Comparison of ENCODE assay signal across 8 cellular contexts in the genomic region with DNA sequence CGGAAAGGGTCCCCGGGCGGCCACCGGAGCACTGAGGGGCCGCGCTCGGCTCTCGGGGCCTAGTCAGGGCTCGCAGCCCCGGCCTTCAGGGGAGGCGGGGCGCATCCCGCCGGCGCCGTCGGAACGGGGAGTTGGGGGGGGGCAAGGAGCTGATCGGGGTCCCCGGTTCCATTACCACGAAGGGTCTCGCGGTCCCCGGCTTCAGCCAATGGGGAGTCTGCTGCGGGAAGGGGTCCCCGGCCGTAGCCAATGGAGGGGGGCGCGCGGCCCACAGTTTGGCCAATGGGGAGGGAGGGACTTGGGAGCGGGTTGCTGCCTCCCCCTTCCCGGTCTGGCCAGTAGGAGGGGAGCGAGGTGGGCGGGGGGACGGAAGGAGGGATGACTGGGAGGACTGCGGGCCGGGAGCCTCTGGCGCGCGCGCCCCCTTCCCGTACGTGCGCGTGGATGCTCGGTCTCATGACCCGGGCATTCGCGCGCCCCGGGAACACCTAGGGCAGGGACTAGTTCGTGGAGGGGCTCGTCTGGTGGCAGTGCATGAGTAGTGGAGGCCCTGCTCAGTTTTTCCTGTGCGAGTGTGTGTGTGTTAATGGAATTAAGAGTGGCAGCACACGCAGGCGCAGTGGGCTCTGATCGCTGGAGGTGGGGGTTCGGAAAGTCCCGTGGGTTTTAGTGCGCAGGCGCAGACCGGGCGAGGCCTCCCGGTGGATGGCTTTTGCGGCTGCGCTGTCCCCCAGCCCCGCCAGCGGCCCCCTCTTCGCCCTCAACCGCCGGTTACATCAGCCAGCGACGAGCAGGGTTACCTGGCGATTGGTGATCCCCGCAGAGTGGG. TPM values are rescaled to one million over a fixed set of nuclear protein-coding genes. Genes with fewer than 3 reads are reported as not detected.
DNase-seq lines count a peak whose midpoint lies in the region; ATAC-seq and TF ChIP-seq lines count a peak whose summit lies in the region.

No MANE protein-coding gene starts in this region.

- intact Hi-C loops in CD14-positive monocyte (cut with micrococcal nuclease), result loop anchor here in 1 of 2 donors (2.0 to 5.0 kb wide), 2 partner anchors 23 to 38 kb away; partner anchors contain the start of genes SH2B1 and TUFM
- intact Hi-C loops in left lung (cut with DNase I), result loop anchor here in 1 of 2 donors (10.0 kb wide), 1 partner anchor 111 kb away; the partner anchor contains the start of gene CD19

- H3K36me3 ChIP-seq in left lung, result peaks cover 0 to 38% of the 10 kb centered on the region in 2 donors

- peak overlapping the region; percentile 97 to 99 for H3K27ac ChIP-seq in left lung

- DNase-seq in CD14-positive monocyte (ENCODE audit: low spot score) (peak; percentile 98), NCI-H69 (lab: John Stamatoyannopoulos, UW) (peak; percentile 99), cortex of kidney (lab: John Stamatoyannopoulos, UW) (peak; percentile 39), left lung (peak; percentile 98)
- peak; percentile 97 for DNase-seq in activated CD4-positive, alpha-beta T cell treated with anti-CD3 and anti-CD28 coated beads, Interleukin-2, amount 50 U/mL, for 1 hour
- peak; percentile 96 to 97 for DNase-seq in stimulated activated CD4-positive, alpha-beta T cell treated with anti-CD3 and anti-CD28 coated beads, Interleukin-2, amount 100 ng/mL, for 24 hours

- peaks cover 11 to 41% of the 10 kb centered on the region in 2 donors for H3K4me1 ChIP-seq in left lung

- H3K4me3 Mint-ChIP-seq in CD14-positive monocyte, result peak overlapping the region; percentile 95 to 98

- TF ChIP-seq CTCF in CD14-positive monocyte (IDR thresholded peaks at IDR 0.05) (peak; percentile 19), left lung (IDR thresholded peaks at IDR 0.05) (peak; percentile 15 to 38)

- peak overlapping the region; percentile 98 to 99 (median 99) for H3K27ac Mint-ChIP-seq in CD14-positive monocyte

- peaks cover 24% of the 10 kb centered on the region for H3K4me1 Mint-ChIP-seq in CD14-positive monocyte

- H3K27me3 ChIP-seq in left lung, result no peaks in the 10 kb centered on the region

- no peaks in the 10 kb centered on the region for H3K9me3 ChIP-seq in left lung

- H3K27me3 Mint-ChIP-seq in CD14-positive monocyte (ENCODE audit: low read depth in 3 of 3), result peaks cover 0 to 1% (median 0%) of the 10 kb centered on the region in 3 donors

- peaks cover 38 to 42% of the 10 kb centered on the region in 2 donors for H3K36me3 Mint-ChIP-seq in CD14-positive monocyte

- ATAC-seq in GM19372 (IDR thresholded peaks at IDR 0.05; ENCODE audit: low read depth, unreplicated experiment) (peak; percentile 56), HG03521 (IDR thresholded peaks at IDR 0.05; ENCODE audit: unreplicated experiment) (peak; percentile 67), left lung (peak; percentile 93)

- H3K9me3 Mint-ChIP-seq in CD14-positive monocyte, result peaks cover 0 to 5% (median 0%) of the 10 kb centered on the region in 7 donors

- H3K4me3 ChIP-seq in left lung, result peak overlapping the region; percentile 99

RNA-seq across cellular contexts. Expression of gene ATXN2L, which starts 1.1 kb away (rescaled TPM):
- 10 to 100 TPM in 1 of 2 donors, 1 to 10 TPM in 1; 4.8 to 10.2 TPM for polyA plus RNA-seq in CD14-positive monocyte
- 100 to 1,000 TPM; 114 to 153 TPM for total RNA-seq in left lung

RNA-seq across cellular contexts. Expression of gene TUFM, which starts 22.2 kb away (rescaled TPM):
- 100 to 1,000 TPM; 146 to 148 TPM for polyA plus RNA-seq in CD14-positive monocyte
- total RNA-seq in left lung, result 100 to 1,000 TPM; 146 to 176 TPM

RNA-seq across cellular contexts. Expression of gene SH2B1, which starts 39.7 kb away (rescaled TPM):
- polyA plus RNA-seq in CD14-positive monocyte, result 1 to 10 TPM in 1 of 2 donors, under 1 TPM in 1; 0.93 to 1.1 TPM
- total RNA-seq in left lung, result 10 to 100 TPM; 36.9 to 42.4 TPM

RNA-seq across cellular contexts. Expression of gene ATP2A1, which starts 54.4 kb away (rescaled TPM):
- not detected for polyA plus RNA-seq in CD14-positive monocyte
- total RNA-seq in left lung, result under 1 TPM; 0.38 to 0.68 TPM

Comparison
In these comparisons a context has a peak if more than half of its experiments do, and no peak if none do; other contexts are left out.
1. Peak in every context shown above with its lines: DNase-seq, ATAC-seq, H3K4me3 ChIP-seq and H3K27ac ChIP-seq.
2. DNase-seq: peak in every context shown above with its lines; median percentile 99 in NCI-H69; 98 in CD14-positive monocyte; 98 in left lung; 97 in activated CD4-positive, alpha-beta T cell treated with anti-CD3 and anti-CD28 coated beads, Interleukin-2, amount 50 U/mL, for 1 hour; 96 in stimulated activated CD4-positive, alpha-beta T cell treated with anti-CD3 and anti-CD28 coated beads, Interleukin-2, amount 100 ng/mL, for 24 hours; 39 in cortex of kidney.